In the genomic region with DNA sequence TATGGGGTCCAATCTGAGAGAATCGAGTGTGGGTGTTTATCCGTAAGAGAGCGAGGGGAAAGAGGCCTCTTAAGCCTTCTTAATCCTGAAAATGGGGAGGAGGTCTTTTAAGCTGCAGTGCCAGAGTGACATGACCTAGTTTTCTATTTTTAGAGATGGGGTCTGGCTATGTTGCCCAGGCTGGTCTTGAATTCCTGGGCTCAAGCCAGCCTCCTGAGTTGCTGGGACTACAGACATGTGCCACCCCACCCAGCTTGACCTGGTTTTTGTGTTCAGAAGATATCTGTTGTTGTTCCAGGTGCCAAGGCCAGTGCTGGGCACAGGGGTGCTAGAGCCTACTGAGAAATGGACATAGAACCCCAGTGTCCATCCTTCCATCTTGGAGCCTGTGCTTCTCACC, we compare ENCODE assay signal across 12 cellular contexts. TPM values are rescaled to one million over a fixed set of nuclear protein-coding genes. Genes with fewer than 3 reads are reported as not detected.
DNase-seq lines count a peak whose midpoint lies in the region; ATAC-seq, FAIRE-seq and TF ChIP-seq lines count a peak whose summit lies in the region.
"Had no signal": no experiment of that assay in that cellular context is flagged by ENCODE, and none has a peak within 500 bp of the region (broad histone marks: within the 10 kb centered on the region; RNA-seq: fewer than 3 reads in every experiment).

No MANE protein-coding gene starts in this region.

- peak overlapping the region; percentile 35 for H3K9ac ChIP-seq in keratinocyte (ENCODE audit: control insufficient read depth, extremely low read depth, insufficient read depth, low read length)

- CTCF ChIA-PET in activated B cell treated with CpG ODN at 0.5 μM for 24 hours (lab: Charles Lee): interaction anchor here (1.0 to 2.6 kb wide), 4 partner anchors 9 to 31 kb away, joined by 3 to 10 read pairs (median 5); no protein-coding TSS in a partner anchor

- H3K4me1 Mint-ChIP-seq in activated T-cell treated with anti-CD3 and anti-CD28 coated beads, Interleukin-2, amount 50 U/mL, for 72 hours (ENCODE audit: low read depth): peaks cover 26% of the 10 kb centered on the region
- peaks cover 20% of the 10 kb centered on the region for H3K4me1 Mint-ChIP-seq in activated B cell treated with CpG ODN at 0.5 μM for 24 hours

- intact Hi-C loops in activated B cell treated with CpG ODN at 0.5 μM for 24 hours (cut with micrococcal nuclease): no loop called here

- H3K4me1 ChIP-seq in keratinocyte (ENCODE audit: control insufficient read depth, extremely low read depth, insufficient read depth, low read length) (peaks cover 11% of the 10 kb centered on the region), thoracic aorta (ENCODE audit: control insufficient read depth in 1 of 2, low read depth in 2 of 2) (peaks cover 18 to 32% of the 10 kb centered on the region in 2 donors), Peyer's patch (peaks cover 3 to 25% (median 12%) of the 10 kb centered on the region in 4 donors)

- ATAC-seq in activated T-cell treated with anti-CD3 and anti-CD28 coated beads, Interleukin-2, amount 50 U/mL, for 72 hours (replicated peaks in 1 of 2): no peak
- no peak for ATAC-seq in activated B cell treated with CpG ODN at 0.5 μM for 24 hours (ENCODE audit: low read depth)
- no peak for ATAC-seq in thoracic aorta (ENCODE audit: insufficient number of reproducible peaks, low FRiP score, low read depth)
- no peak for ATAC-seq in HG03442 (IDR thresholded peaks at IDR 0.05; ENCODE audit: unreplicated experiment)
- ATAC-seq: right cardiac atrium had no signal

- H3K4me3 ChIP-seq in keratinocyte (ENCODE audit: control insufficient read depth in 2 of 3, extremely low read depth in 1 of 3, insufficient read depth in 2 of 3, low read depth in 1 of 3, low read length in 3 of 3) (peak overlapping the region in 2 of 3 experiments; percentile 86 to 91), thoracic aorta (peak overlapping the region; percentile 92), Peyer's patch (peak overlapping the region in 1 of 4 donors; percentile 71)

- no peaks in the 10 kb centered on the region for H3K27me3 ChIP-seq in keratinocyte (ENCODE audit: control insufficient read depth, extremely low read depth, insufficient read depth, low read length)
- no peaks in the 10 kb centered on the region for H3K27me3 ChIP-seq in thoracic aorta (replicated peaks; ENCODE audit: insufficient read depth)
- H3K27me3 ChIP-seq in Peyer's patch: no peaks in the 10 kb centered on the region
- H3K27me3 ChIP-seq: MG63 had no signal

- peaks cover 2 to 6% of the 10 kb centered on the region in 2 donors for H3K36me3 Mint-ChIP-seq in activated T-cell treated with anti-CD3 and anti-CD28 coated beads, Interleukin-2, amount 50 U/mL, for 72 hours (ENCODE audit: insufficient read depth in 2 of 2)
- peaks cover 20% of the 10 kb centered on the region for H3K36me3 Mint-ChIP-seq in activated B cell treated with CpG ODN at 0.5 μM for 24 hours (ENCODE audit: low read depth)

- H3K27ac ChIP-seq in keratinocyte (ENCODE audit: control insufficient read depth, insufficient read depth, low read length): no peak overlapping the region
- no peak overlapping the region for H3K27ac ChIP-seq in thoracic aorta
- no peak overlapping the region for H3K27ac ChIP-seq in Peyer's patch

- no peak overlapping the region for H2AFZ ChIP-seq in keratinocyte (ENCODE audit: control insufficient read depth, low read length)

- H3K4me3 Mint-ChIP-seq in activated T-cell treated with anti-CD3 and anti-CD28 coated beads, Interleukin-2, amount 50 U/mL, for 72 hours: peak overlapping the region; percentile 46 to 53
- peak overlapping the region; percentile 89 for H3K4me3 Mint-ChIP-seq in activated B cell treated with CpG ODN at 0.5 μM for 24 hours

- H4K20me1 ChIP-seq in keratinocyte (ENCODE audit: control insufficient read depth, extremely low read depth, insufficient read depth, low read length): no peaks in the 10 kb centered on the region

- no peaks in the 10 kb centered on the region for H3K9me1 ChIP-seq in keratinocyte (ENCODE audit: control insufficient read depth, extremely low read depth, insufficient read depth, low read length)

- H3K27ac Mint-ChIP-seq in activated T-cell treated with anti-CD3 and anti-CD28 coated beads, Interleukin-2, amount 50 U/mL, for 72 hours: no peak overlapping the region
- no peak overlapping the region for H3K27ac Mint-ChIP-seq in activated B cell treated with CpG ODN at 0.5 μM for 24 hours

- no peaks in the 10 kb centered on the region for H3K27me3 Mint-ChIP-seq in activated T-cell treated with anti-CD3 and anti-CD28 coated beads, Interleukin-2, amount 50 U/mL, for 72 hours (ENCODE audit: low read depth)
- no peaks in the 10 kb centered on the region for H3K27me3 Mint-ChIP-seq in activated B cell treated with CpG ODN at 0.5 μM for 24 hours

- TF ChIP-seq POLR2A in Peyer's patch (IDR thresholded peaks at IDR 0.05): no peak

- H3K9me3 Mint-ChIP-seq in activated T-cell treated with anti-CD3 and anti-CD28 coated beads, Interleukin-2, amount 50 U/mL, for 72 hours: no peaks in the 10 kb centered on the region
- no peaks in the 10 kb centered on the region for H3K9me3 Mint-ChIP-seq in activated B cell treated with CpG ODN at 0.5 μM for 24 hours

- no peak for TF ChIP-seq CTCF in activated B cell treated with CpG ODN at 0.5 μM for 24 hours (IDR thresholded peaks at IDR 0.05)
- no peak for TF ChIP-seq CTCF in keratinocyte (optimal IDR thresholded peaks at IDR 0.05 in 1 of 3, IDR thresholded peaks at IDR 0.05 in 1 of 3, conservative IDR thresholded peaks at IDR 0.05 in 1 of 3; ENCODE audit: extremely low read depth in 1 of 3, insufficient read depth in 2 of 3, low read length in 3 of 3)
- TF ChIP-seq CTCF in thoracic aorta (IDR thresholded peaks at IDR 0.05): no peak
- no peak for TF ChIP-seq CTCF in Peyer's patch (IDR thresholded peaks at IDR 0.05)

- H3K9me3 ChIP-seq in keratinocyte (ENCODE audit: control insufficient read depth, low read depth, low read length) (no peaks in the 10 kb centered on the region), thoracic aorta (no peaks in the 10 kb centered on the region), Peyer's patch (no peaks in the 10 kb centered on the region)
- H3K9me3 ChIP-seq: MG63 had no signal

- dilution Hi-C loops in keratinocyte (cut with MboI; ENCODE audit: extremely low pct_ligation_motif_present, low sequenced_read_pairs): no loop called here

- peak overlapping the region; percentile 98 for H3K4me2 ChIP-seq in keratinocyte (ENCODE audit: control insufficient read depth, extremely low read depth, insufficient read depth, low read depth, low read length)

- H3K36me3 ChIP-seq in keratinocyte (ENCODE audit: control insufficient read depth in 2 of 2, extremely low read depth in 1 of 2, insufficient read depth in 2 of 2, low read length in 2 of 2): peaks cover 12 to 19% of the 10 kb centered on the region in 2 experiments
- H3K36me3 ChIP-seq in thoracic aorta: peaks cover 15% of the 10 kb centered on the region
- peaks cover 0 to 13% (median 0%) of the 10 kb centered on the region in 3 donors for H3K36me3 ChIP-seq in Peyer's patch

- no peak for FAIRE-seq in keratinocyte (lab: Jason Lieb, UNC)

- peaks cover 13% of the 10 kb centered on the region for H3K79me2 ChIP-seq in keratinocyte (ENCODE audit: control insufficient read depth, insufficient read depth, low read length)

- POLR2A ChIA-PET in activated B cell treated with CpG ODN at 0.5 μM for 24 hours (lab: Charles Lee): interaction anchor here (1.1 to 5.8 kb wide), 7 partner anchors 7 to 97 kb away, joined by 3 to 119 read pairs (median 16); partner anchors contain the start of genes ESRRA, FERMT3, FKBP2 and STIP1

- no peak for DNase-seq in activated T-cell treated with anti-CD3 and anti-CD28 coated beads, Interleukin-2, amount 50 U/mL, for 72 hours
- no peak for DNase-seq in activated T-cell treated with anti-CD3 and anti-CD28 coated beads for 4 hours
- no peak for DNase-seq in activated B cell treated with CpG ODN at 0.5 μM for 24 hours
- DNase-seq in keratinocyte (ENCODE audit: low read depth, low spot score): no peak
- DNase-seq in thoracic aorta (ENCODE audit: low spot score): no peak
- no peak for DNase-seq in Peyer's patch
- DNase-seq in NCI-H1417 (lab: John Stamatoyannopoulos, UW): no peak
- DNase-seq: AML-193, MG63, NCI-H69 had no signal

RNA-seq across cellular contexts. Expression of gene BAD, which starts 1.4 kb away (rescaled TPM):
- total RNA-seq in activated T-cell treated with anti-CD3 and anti-CD28 coated beads, Interleukin-2, amount 50 U/mL, for 72 hours: 10 to 100 TPM; 35.2 to 35.7 TPM
- total RNA-seq in activated B cell treated with CpG ODN at 0.5 μM for 24 hours (21.7 and 26.6 TPM in 2 replicates), thoracic aorta (10 to 100 TPM; 39.2 to 83.8 TPM), Peyer's patch (10 to 100 TPM; 57.4 to 91.8 (median 63.7) TPM)
- 58.3 to 86.9 TPM (median 61.2 TPM) in 3 replicates for polyA plus RNA-seq in keratinocyte
- 14.9 TPM for polyA plus RNA-seq in keratinocyte (2011; ENCODE audit: low read depth)
- 43.0 and 94.7 TPM in 2 replicates for polyA plus RNA-seq in keratinocyte (2011; cell fraction: cytosol; rRNA removed)
- polyA plus RNA-seq in keratinocyte (2011; cell fraction: nucleus; rRNA removed): 16.1 and 30.8 TPM in 2 replicates
- 35.2 and 99.3 TPM in 2 replicates for polyA plus RNA-seq in keratinocyte (2012; ENCODE audit: low replicate concordance)
- polyA minus RNA-seq in keratinocyte: 15.8 to 31.5 TPM (median 22.1 TPM) in 3 replicates
- polyA minus RNA-seq in keratinocyte (2011; cell fraction: cytosol; rRNA and poly(A)+ RNA removed): 31.3 TPM
- 7.4 and 8.9 TPM in 2 replicates for polyA minus RNA-seq in keratinocyte (2011; cell fraction: nucleus; rRNA and poly(A)+ RNA removed)

RNA-seq across cellular contexts. Expression of gene GPR137, which starts 2.6 kb away (rescaled TPM):
- 10 to 100 TPM; 57.1 to 67.4 TPM for total RNA-seq in activated T-cell treated with anti-CD3 and anti-CD28 coated beads, Interleukin-2, amount 50 U/mL, for 72 hours
- 48.6 and 53.1 TPM in 2 replicates for total RNA-seq in activated B cell treated with CpG ODN at 0.5 μM for 24 hours
- polyA plus RNA-seq in keratinocyte: 6.6 to 11.7 TPM (median 9.8 TPM) in 3 replicates
- polyA plus RNA-seq in keratinocyte (2011; ENCODE audit: low read depth): 4.7 TPM
- 5.3 and 11.7 TPM in 2 replicates for polyA plus RNA-seq in keratinocyte (2011; cell fraction: cytosol; rRNA removed)
- polyA plus RNA-seq in keratinocyte (2011; cell fraction: nucleus; rRNA removed): 20.5 and 27.1 TPM in 2 replicates
- 18.2 TPM in 2 replicates for polyA plus RNA-seq in keratinocyte (2012; ENCODE audit: low replicate concordance)
- 7.4 to 25.6 TPM (median 8.6 TPM) in 3 replicates for polyA minus RNA-seq in keratinocyte
- polyA minus RNA-seq in keratinocyte (2011; cell fraction: cytosol; rRNA and poly(A)+ RNA removed): 13.2 TPM
- polyA minus RNA-seq in keratinocyte (2011; cell fraction: nucleus; rRNA and poly(A)+ RNA removed): 6.0 and 9.9 TPM in 2 replicates
- 10 to 100 TPM in 1 of 2 donors, 1 to 10 TPM in 1; 8.7 to 19.0 TPM for total RNA-seq in thoracic aorta
- 10 to 100 TPM in 3 of 4 donors, 1 to 10 TPM in 1; 5.8 to 49.7 (median 26.3) TPM for total RNA-seq in Peyer's patch

RNA-seq across cellular contexts. Expression of gene KCNK4, which starts 8.0 kb away (rescaled TPM):
- under 1 TPM in 1 of 2 donors, not detected in 1; 0.35 TPM for total RNA-seq in activated T-cell treated with anti-CD3 and anti-CD28 coated beads, Interleukin-2, amount 50 U/mL, for 72 hours
- 0.24 and 0.44 TPM in 2 replicates for total RNA-seq in activated B cell treated with CpG ODN at 0.5 μM for 24 hours
- not detected in 3 replicates for polyA plus RNA-seq in keratinocyte
- not detected for polyA plus RNA-seq in keratinocyte (2011; ENCODE audit: low read depth)
- polyA plus RNA-seq in keratinocyte (2011; cell fraction: cytosol; rRNA removed): not detected in 2 replicates
- polyA plus RNA-seq in keratinocyte (2011; cell fraction: nucleus; rRNA removed): not detected in 2 replicates
- not detected in 2 replicates for polyA plus RNA-seq in keratinocyte (2012; ENCODE audit: low replicate concordance)
- polyA minus RNA-seq in keratinocyte: not detected in 3 replicates
- polyA minus RNA-seq in keratinocyte (2011; cell fraction: cytosol; rRNA and poly(A)+ RNA removed): not detected
- polyA minus RNA-seq in keratinocyte (2011; cell fraction: nucleus; rRNA and poly(A)+ RNA removed): not detected in 2 replicates
- not detected for total RNA-seq in thoracic aorta
- total RNA-seq in Peyer's patch: not detected
- total RNA-seq: right cardiac atrium had no signal

RNA-seq across cellular contexts. Expression of gene CATSPERZ, which starts 17.1 kb away (rescaled TPM):
- total RNA-seq in activated T-cell treated with anti-CD3 and anti-CD28 coated beads, Interleukin-2, amount 50 U/mL, for 72 hours: 1 to 10 TPM in 1 of 2 donors, under 1 TPM in 1; 0.53 to 1.1 TPM
- total RNA-seq in activated B cell treated with CpG ODN at 0.5 μM for 24 hours (not detected in 2 replicates), thoracic aorta (not detected), Peyer's patch (1 to 10 TPM in 1 of 4 donors, not detected in 3; 9.9 TPM)
- polyA plus RNA-seq in keratinocyte: 0.17 to 0.29 TPM (median 0.19 TPM) in 3 replicates
- polyA plus RNA-seq in keratinocyte (2011; ENCODE audit: low read depth): not detected
- polyA plus RNA-seq in keratinocyte (2011; cell fraction: cytosol; rRNA removed): 0.15 and 0.23 TPM in 2 replicates
- polyA plus RNA-seq in keratinocyte (2011; cell fraction: nucleus; rRNA removed): not detected in 2 replicates
- polyA plus RNA-seq in keratinocyte (2012; ENCODE audit: low replicate concordance): 0.28 TPM in 1 of 2 replicates, not detected in the other
- polyA minus RNA-seq in keratinocyte: not detected in 3 replicates
- not detected for polyA minus RNA-seq in keratinocyte (2011; cell fraction: cytosol; rRNA and poly(A)+ RNA removed)
- polyA minus RNA-seq in keratinocyte (2011; cell fraction: nucleus; rRNA and poly(A)+ RNA removed): not detected in 2 replicates
- total RNA-seq: right cardiac atrium had no signal

RNA-seq across cellular contexts. Expression of gene ESRRA, which starts 22.2 kb away (rescaled TPM):
- 10 to 100 TPM; 40.5 to 42.4 TPM for total RNA-seq in activated T-cell treated with anti-CD3 and anti-CD28 coated beads, Interleukin-2, amount 50 U/mL, for 72 hours
- total RNA-seq in activated B cell treated with CpG ODN at 0.5 μM for 24 hours (44.8 and 48.3 TPM in 2 replicates), thoracic aorta (10 to 100 TPM; 33.4 to 46.0 TPM), Peyer's patch (100 to 1,000 TPM; 151 to 460 (median 341) TPM)
- polyA plus RNA-seq in keratinocyte: 20.8 to 33.9 TPM (median 25.9 TPM) in 3 replicates
- 6.2 TPM for polyA plus RNA-seq in keratinocyte (2011; ENCODE audit: low read depth)
- polyA plus RNA-seq in keratinocyte (2011; cell fraction: cytosol; rRNA removed): 13.5 and 32.9 TPM in 2 replicates
- polyA plus RNA-seq in keratinocyte (2011; cell fraction: nucleus; rRNA removed): 26.2 and 37.4 TPM in 2 replicates
- polyA plus RNA-seq in keratinocyte (2012; ENCODE audit: low replicate concordance): 31.4 and 31.7 TPM in 2 replicates
- polyA minus RNA-seq in keratinocyte: 9.4 to 20.5 TPM (median 17.5 TPM) in 3 replicates
- polyA minus RNA-seq in keratinocyte (2011; cell fraction: cytosol; rRNA and poly(A)+ RNA removed): 58.5 TPM
- 18.3 and 22.3 TPM in 2 replicates for polyA minus RNA-seq in keratinocyte (2011; cell fraction: nucleus; rRNA and poly(A)+ RNA removed)
